In the genomic region with DNA sequence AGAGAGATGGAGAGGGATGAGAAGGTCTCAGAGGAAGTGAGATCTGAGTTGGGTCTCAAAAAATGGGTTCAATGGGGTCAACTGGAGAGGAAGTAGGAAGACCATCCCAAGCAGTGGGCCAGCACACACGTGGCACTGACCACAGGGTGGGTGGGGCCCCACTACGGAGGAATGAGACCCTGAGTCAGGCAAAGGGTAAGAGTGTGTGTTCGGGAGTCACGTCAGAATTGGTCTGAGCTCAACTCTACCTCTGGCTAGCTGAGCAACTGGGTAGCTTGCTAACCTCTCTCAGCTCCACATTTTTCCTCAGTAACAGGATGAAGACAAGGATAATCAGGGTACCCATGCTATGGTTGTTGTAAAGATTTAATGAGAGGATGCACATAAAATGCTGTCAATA, we compare ENCODE assay signal across 16 cellular contexts.
A peak's percentile ranks its signal among the peaks of the same experiment; 100 is the strongest.
DNase-seq lines count a peak whose midpoint lies in the region; ATAC-seq and TF ChIP-seq lines count a peak whose summit lies in the region.
"Had no signal": no experiment of that assay in that cellular context is flagged by ENCODE, and none has a peak within 500 bp of the region (broad histone marks: within the 10 kb centered on the region; RNA-seq: fewer than 3 reads in every experiment).

No MANE protein-coding gene starts in this region.

- no peaks in the 10 kb centered on the region for H3K36me3 ChIP-seq in heart left ventricle
- H3K36me3 ChIP-seq: esophagus muscularis mucosa had no signal

- ATAC-seq in activated naive CD8-positive, alpha-beta T cell treated with anti-CD3 and anti-CD28 coated beads, Interleukin-2, amount 50 U/mL, for 24 hours: no peak
- no peak for ATAC-seq in GM21526 (IDR thresholded peaks at IDR 0.05; ENCODE audit: low FRiP score, unreplicated experiment)
- no peak for ATAC-seq in heart left ventricle
- ATAC-seq: HCT116, right cardiac atrium, Right ventricle myocardium inferior had no signal

- H3K27me3 ChIP-seq in heart left ventricle: no peaks in the 10 kb centered on the region
- H3K27me3 ChIP-seq: esophagus muscularis mucosa had no signal

- TF ChIP-seq CTCF in heart left ventricle (IDR thresholded peaks at IDR 0.05): no peak

- H3K4me3 ChIP-seq in heart left ventricle: no peak overlapping the region
- H3K4me3 ChIP-seq: esophagus muscularis mucosa had no signal

- no peak overlapping the region for H3K27ac ChIP-seq in heart left ventricle
- H3K27ac ChIP-seq: esophagus muscularis mucosa, VCaP had no signal

- H3K4me1 Mint-ChIP-seq in activated naive CD8-positive, alpha-beta T cell treated with anti-CD3 and anti-CD28 coated beads, Interleukin-2, amount 50 U/mL, for 24 hours: peaks cover 56% of the 10 kb centered on the region

- no peak for TF ChIP-seq POLR2A in heart left ventricle (IDR thresholded peaks at IDR 0.05)

- H3K9me3 ChIP-seq in heart left ventricle: no peaks in the 10 kb centered on the region
- H3K9me3 ChIP-seq: Caco-2, esophagus muscularis mucosa had no signal

- 69 to 75% (median 72%) methylated on average over 4 of the region's 4 CpGs for WGBS in heart left ventricle, 4 donors

- no peaks in the 10 kb centered on the region for H3K9me3 Mint-ChIP-seq in activated naive CD8-positive, alpha-beta T cell treated with anti-CD3 and anti-CD28 coated beads, Interleukin-2, amount 50 U/mL, for 24 hours

- no peaks in the 10 kb centered on the region for H3K27me3 Mint-ChIP-seq in activated naive CD8-positive, alpha-beta T cell treated with anti-CD3 and anti-CD28 coated beads, Interleukin-2, amount 50 U/mL, for 24 hours

- intact Hi-C loops in heart left ventricle (cut with DNase I): no loop called here

- H3K27ac Mint-ChIP-seq in activated naive CD8-positive, alpha-beta T cell treated with anti-CD3 and anti-CD28 coated beads, Interleukin-2, amount 50 U/mL, for 24 hours: peak overlapping the region; percentile 44

- H3K36me3 Mint-ChIP-seq in activated naive CD8-positive, alpha-beta T cell treated with anti-CD3 and anti-CD28 coated beads, Interleukin-2, amount 50 U/mL, for 24 hours (ENCODE audit: low read depth): no peaks in the 10 kb centered on the region

- peak; percentile 39 for DNase-seq in activated effector memory CD4-positive, alpha-beta T cell treated with anti-CD3 and anti-CD28 coated beads, Interleukin-2, amount 50 U/mL, for 16 hours
- DNase-seq in activated effector memory CD4-positive, alpha-beta T cell treated with Interleukin-2 at 50 U/mL for 16 hours: no peak
- DNase-seq in MV-4-11 (lab: John Stamatoyannopoulos, UW): peak; percentile 81
- no peak for DNase-seq in activated naive CD8-positive, alpha-beta T cell treated with anti-CD3 and anti-CD28 coated beads, Interleukin-2, amount 50 U/mL, for 24 hours
- DNase-seq in stimulated activated CD8-positive, alpha-beta memory T cell treated with anti-CD3 and anti-CD28 coated beads, Interleukin-4, amount 100 ng/mL, for 48 hours: peak; percentile 20
- DNase-seq in DMS79 (lab: John Stamatoyannopoulos, UW): no peak
- no peak for DNase-seq in heart left ventricle
- DNase-seq: Caco-2, KG1, NCI-H524 treated with DMSO at 0.1 percent for 48 hours, right cardiac atrium had no signal

- H3K4me3 Mint-ChIP-seq in activated naive CD8-positive, alpha-beta T cell treated with anti-CD3 and anti-CD28 coated beads, Interleukin-2, amount 50 U/mL, for 24 hours: no peak overlapping the region

- H3K4me1 ChIP-seq in heart left ventricle: peaks cover 0 to 73% (median 9%) of the 10 kb centered on the region in 12 donors

Comparison
In these comparisons a context has a peak if more than half of its experiments do, and no peak if none do; other contexts are left out.
1. DNase-seq: peak in activated effector memory CD4-positive, alpha-beta T cell treated with anti-CD3 and anti-CD28 coated beads, Interleukin-2, amount 50 U/mL, for 16 hours (single experiment), MV-4-11 (single experiment) and stimulated activated CD8-positive, alpha-beta memory T cell treated with anti-CD3 and anti-CD28 coated beads, Interleukin-4, amount 100 ng/mL, for 48 hours (single experiment); none in activated effector memory CD4-positive, alpha-beta T cell treated with Interleukin-2 at 50 U/mL for 16 hours (single experiment), activated naive CD8-positive, alpha-beta T cell treated with anti-CD3 and anti-CD28 coated beads, Interleukin-2, amount 50 U/mL, for 24 hours (single experiment), DMS79 (single experiment) and heart left ventricle (0 of 5).